In the genomic region with DNA sequence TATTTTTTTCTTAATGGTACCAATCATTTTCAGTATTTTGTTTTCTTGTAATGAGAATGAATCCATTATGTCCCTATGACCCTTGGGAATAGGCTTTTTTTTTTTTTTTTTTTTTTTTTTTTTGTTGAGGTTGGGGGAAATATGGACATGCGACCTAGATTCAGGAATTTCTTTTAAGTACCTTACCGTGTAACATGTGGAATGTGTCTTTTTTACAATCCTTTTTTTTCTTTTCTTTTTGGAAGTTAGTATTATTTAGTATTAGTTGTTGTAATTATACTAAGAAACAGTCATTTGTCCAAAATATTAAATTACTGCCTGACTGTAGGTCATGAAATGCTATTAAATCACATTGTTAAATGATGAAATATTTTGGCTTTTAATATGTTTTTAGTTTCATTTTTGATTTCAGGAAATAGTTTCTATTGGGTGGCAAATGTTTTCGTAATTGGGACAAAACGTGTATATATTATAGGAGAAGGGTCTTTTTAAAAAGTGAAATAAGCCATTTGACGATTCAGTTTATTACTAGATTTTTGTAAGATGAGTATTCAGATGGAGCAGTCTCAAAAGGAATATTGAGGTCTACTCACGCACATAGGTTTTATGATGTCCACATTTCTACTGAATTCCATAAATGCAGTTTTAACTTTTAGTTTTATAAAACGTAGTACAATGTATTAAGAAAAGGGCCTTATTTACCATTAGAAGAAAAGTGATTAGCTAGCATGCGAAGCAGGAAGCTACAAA, we compare ENCODE assay signal across 1 cellular context.
TF ChIP-seq lines count a peak whose summit lies in the region.

No MANE protein-coding gene starts in this region.

TF ChIP-seq in K562, 482 proteins besides CTCF, POLR2A, EP300 and RAD21 (continued from another document and continues in another):
- TF ChIP-seq, protein P1, sequence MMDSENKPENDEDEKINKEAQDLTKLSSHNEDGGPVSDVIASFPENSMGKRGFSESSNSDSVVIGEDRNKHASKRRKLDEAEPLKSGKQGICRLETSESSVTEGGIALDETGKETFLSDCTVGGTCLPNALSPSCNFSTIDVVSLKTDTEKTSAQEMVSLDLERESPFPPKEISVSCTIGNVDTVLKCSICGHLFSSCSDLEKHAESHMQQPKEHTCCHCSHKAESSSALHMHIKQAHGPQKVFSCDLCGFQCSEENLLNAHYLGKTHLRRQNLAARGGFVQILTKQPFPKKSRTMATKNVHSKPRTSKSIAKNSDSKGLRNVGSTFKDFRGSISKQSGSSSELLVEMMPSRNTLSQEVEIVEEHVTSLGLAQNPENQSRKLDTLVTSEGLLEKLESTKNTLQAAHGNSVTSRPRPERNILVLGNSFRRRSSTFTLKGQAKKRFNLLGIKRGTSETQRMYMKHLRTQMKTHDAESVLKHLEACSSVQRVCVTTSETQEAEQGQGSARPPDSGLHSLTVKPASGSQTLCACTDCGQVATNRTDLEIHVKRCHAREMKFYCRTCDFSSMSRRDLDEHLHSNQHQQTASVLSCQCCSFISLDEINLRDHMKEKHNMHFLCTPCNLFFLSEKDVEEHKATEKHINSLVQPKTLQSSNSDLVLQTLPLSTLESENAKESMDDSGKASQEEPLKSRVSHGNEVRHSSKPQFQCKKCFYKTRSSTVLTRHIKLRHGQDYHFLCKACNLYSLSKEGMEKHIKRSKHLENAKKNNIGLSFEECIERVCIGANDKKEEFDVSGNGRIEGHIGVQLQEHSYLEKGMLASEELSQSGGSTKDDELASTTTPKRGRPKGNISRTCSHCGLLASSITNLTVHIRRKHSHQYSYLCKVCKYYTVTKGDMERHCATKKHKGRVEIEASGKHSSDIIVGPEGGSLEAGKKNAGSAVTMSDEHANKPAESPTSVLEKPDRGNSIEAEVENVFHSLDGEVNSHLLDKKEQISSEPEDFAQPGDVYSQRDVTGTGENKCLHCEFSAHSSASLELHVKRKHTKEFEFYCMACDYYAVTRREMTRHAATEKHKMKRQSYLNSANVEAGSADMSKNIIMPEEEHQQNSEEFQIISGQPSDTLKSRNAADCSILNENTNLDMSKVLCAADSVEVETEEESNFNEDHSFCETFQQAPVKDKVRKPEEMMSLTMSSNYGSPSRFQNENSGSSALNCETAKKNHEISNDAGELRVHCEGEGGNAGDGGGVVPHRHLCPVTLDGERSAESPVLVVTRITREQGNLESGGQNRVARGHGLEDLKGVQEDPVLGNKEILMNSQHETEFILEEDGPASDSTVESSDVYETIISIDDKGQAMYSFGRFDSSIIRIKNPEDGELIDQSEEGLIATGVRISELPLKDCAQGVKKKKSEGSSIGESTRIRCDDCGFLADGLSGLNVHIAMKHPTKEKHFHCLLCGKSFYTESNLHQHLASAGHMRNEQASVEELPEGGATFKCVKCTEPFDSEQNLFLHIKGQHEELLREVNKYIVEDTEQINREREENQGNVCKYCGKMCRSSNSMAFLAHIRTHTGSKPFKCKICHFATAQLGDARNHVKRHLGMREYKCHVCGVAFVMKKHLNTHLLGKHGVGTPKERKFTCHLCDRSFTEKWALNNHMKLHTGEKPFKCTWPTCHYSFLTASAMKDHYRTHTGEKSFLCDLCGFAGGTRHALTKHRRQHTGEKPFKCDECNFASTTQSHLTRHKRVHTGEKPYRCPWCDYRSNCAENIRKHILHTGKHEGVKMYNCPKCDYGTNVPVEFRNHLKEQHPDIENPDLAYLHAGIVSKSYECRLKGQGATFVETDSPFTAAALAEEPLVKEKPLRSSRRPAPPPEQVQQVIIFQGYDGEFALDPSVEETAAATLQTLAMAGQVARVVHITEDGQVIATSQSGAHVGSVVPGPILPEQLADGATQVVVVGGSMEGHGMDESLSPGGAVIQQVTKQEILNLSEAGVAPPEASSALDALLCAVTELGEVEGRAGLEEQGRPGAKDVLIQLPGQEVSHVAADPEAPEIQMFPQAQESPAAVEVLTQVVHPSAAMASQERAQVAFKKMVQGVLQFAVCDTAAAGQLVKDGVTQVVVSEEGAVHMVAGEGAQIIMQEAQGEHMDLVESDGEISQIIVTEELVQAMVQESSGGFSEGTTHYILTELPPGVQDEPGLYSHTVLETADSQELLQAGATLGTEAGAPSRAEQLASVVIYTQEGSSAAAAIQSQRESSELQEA (IDR thresholded peaks at IDR 0.05; ENCODE audit: low read depth): no peak
- TF ChIP-seq ZNF384 (IDR thresholded peaks at IDR 0.05; ENCODE audit: low read depth, low read length): peak; percentile 75
- TF ChIP-seq SUPT5H (IDR thresholded peaks at IDR 0.05): no peak
- no peak for TF ChIP-seq TEAD4 (IDR thresholded peaks at IDR 0.05; ENCODE audit: low read length)
- no peak for TF ChIP-seq TEAD4 (CRISPR knock-in tag; IDR thresholded peaks at IDR 0.05; ENCODE audit: borderline replicate concordance)
- TF ChIP-seq, protein P2, sequence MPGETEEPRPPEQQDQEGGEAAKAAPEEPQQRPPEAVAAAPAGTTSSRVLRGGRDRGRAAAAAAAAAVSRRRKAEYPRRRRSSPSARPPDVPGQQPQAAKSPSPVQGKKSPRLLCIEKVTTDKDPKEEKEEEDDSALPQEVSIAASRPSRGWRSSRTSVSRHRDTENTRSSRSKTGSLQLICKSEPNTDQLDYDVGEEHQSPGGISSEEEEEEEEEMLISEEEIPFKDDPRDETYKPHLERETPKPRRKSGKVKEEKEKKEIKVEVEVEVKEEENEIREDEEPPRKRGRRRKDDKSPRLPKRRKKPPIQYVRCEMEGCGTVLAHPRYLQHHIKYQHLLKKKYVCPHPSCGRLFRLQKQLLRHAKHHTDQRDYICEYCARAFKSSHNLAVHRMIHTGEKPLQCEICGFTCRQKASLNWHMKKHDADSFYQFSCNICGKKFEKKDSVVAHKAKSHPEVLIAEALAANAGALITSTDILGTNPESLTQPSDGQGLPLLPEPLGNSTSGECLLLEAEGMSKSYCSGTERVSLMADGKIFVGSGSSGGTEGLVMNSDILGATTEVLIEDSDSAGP (CRISPR knock-in tag; IDR thresholded peaks at IDR 0.05): no peak
- TF ChIP-seq RBFOX2 (IDR thresholded peaks at IDR 0.05; ENCODE audit: low read depth, low read length): 0 out of 2 replicates have a peak, but pooled peaks have one; percentile 29
- TF ChIP-seq ZBED1 (IDR thresholded peaks at IDR 0.05): no peak
- TF ChIP-seq SMAD1 (IDR thresholded peaks at IDR 0.05; ENCODE audit: low read depth, low read length, partially characterized antibody): no peak
- TF ChIP-seq ZNF75A (CRISPR knock-in tag; IDR thresholded peaks at IDR 0.05): no peak
- peak; percentile 27; the same call in 1 of the 2 replicates for TF ChIP-seq ZNF507 (tag; conservative IDR thresholded peaks at IDR 0.05)
- no peak for TF ChIP-seq ZNF311 (CRISPR knock-in tag; IDR thresholded peaks at IDR 0.05)
- TF ChIP-seq RUNX1 (IDR thresholded peaks at IDR 0.05; ENCODE audit: low read depth): no peak
- TF ChIP-seq RFX1 (IDR thresholded peaks at IDR 0.05): no peak
- no peak for TF ChIP-seq POLR3G (IDR thresholded peaks at IDR 0.05; ENCODE audit: extremely low read depth, insufficient read length, insufficient replicate concordance)
- TF ChIP-seq, protein P3, sequence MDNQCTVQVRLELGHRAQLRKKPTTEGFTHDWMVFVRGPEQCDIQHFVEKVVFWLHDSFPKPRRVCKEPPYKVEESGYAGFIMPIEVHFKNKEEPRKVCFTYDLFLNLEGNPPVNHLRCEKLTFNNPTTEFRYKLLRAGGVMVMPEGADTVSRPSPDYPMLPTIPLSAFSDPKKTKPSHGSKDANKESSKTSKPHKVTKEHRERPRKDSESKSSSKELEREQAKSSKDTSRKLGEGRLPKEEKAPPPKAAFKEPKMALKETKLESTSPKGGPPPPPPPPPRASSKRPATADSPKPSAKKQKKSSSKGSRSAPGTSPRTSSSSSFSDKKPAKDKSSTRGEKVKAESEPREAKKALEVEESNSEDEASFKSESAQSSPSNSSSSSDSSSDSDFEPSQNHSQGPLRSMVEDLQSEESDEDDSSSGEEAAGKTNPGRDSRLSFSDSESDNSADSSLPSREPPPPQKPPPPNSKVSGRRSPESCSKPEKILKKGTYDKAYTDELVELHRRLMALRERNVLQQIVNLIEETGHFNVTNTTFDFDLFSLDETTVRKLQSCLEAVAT (IDR thresholded peaks at IDR 0.05): peak in 1 of 2 experiments; percentile 38; a peak in 1 of 4 replicates
- no peak for TF ChIP-seq ZKSCAN8 (CRISPR knock-in tag; IDR thresholded peaks at IDR 0.05)
- TF ChIP-seq BCOR (IDR thresholded peaks at IDR 0.05): no peak
- TF ChIP-seq, protein P4, sequence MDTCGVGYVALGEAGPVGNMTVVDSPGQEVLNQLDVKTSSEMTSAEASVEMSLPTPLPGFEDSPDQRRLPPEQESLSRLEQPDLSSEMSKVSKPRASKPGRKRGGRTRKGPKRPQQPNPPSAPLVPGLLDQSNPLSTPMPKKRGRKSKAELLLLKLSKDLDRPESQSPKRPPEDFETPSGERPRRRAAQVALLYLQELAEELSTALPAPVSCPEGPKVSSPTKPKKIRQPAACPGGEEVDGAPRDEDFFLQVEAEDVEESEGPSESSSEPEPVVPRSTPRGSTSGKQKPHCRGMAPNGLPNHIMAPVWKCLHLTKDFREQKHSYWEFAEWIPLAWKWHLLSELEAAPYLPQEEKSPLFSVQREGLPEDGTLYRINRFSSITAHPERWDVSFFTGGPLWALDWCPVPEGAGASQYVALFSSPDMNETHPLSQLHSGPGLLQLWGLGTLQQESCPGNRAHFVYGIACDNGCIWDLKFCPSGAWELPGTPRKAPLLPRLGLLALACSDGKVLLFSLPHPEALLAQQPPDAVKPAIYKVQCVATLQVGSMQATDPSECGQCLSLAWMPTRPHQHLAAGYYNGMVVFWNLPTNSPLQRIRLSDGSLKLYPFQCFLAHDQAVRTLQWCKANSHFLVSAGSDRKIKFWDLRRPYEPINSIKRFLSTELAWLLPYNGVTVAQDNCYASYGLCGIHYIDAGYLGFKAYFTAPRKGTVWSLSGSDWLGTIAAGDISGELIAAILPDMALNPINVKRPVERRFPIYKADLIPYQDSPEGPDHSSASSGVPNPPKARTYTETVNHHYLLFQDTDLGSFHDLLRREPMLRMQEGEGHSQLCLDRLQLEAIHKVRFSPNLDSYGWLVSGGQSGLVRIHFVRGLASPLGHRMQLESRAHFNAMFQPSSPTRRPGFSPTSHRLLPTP (IDR thresholded peaks at IDR 0.05; ENCODE audit: borderline replicate concordance, extremely low read depth, insufficient read length): no peak
- TF ChIP-seq, protein P5, sequence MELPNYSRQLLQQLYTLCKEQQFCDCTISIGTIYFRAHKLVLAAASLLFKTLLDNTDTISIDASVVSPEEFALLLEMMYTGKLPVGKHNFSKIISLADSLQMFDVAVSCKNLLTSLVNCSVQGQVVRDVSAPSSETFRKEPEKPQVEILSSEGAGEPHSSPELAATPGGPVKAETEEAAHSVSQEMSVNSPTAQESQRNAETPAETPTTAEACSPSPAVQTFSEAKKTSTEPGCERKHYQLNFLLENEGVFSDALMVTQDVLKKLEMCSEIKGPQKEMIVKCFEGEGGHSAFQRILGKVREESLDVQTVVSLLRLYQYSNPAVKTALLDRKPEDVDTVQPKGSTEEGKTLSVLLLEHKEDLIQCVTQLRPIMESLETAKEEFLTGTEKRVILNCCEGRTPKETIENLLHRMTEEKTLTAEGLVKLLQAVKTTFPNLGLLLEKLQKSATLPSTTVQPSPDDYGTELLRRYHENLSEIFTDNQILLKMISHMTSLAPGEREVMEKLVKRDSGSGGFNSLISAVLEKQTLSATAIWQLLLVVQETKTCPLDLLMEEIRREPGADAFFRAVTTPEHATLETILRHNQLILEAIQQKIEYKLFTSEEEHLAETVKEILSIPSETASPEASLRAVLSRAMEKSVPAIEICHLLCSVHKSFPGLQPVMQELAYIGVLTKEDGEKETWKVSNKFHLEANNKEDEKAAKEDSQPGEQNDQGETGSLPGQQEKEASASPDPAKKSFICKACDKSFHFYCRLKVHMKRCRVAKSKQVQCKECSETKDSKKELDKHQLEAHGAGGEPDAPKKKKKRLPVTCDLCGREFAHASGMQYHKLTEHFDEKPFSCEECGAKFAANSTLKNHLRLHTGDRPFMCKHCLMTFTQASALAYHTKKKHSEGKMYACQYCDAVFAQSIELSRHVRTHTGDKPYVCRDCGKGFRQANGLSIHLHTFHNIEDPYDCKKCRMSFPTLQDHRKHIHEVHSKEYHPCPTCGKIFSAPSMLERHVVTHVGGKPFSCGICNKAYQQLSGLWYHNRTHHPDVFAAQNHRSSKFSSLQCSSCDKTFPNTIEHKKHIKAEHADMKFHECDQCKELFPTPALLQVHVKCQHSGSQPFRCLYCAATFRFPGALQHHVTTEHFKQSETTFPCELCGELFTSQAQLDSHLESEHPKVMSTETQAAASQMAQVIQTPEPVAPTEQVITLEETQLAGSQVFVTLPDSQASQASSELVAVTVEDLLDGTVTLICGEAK (IDR thresholded peaks at IDR 0.05): peak; percentile 40; the same call in 1 of the 2 replicates
- TF ChIP-seq, protein P5 (CRISPR knock-in tag; IDR thresholded peaks at IDR 0.05): no peak
- TF ChIP-seq ZNF431 (CRISPR knock-in tag; IDR thresholded peaks at IDR 0.05): no peak
- TF ChIP-seq PHB2 (IDR thresholded peaks at IDR 0.05; ENCODE audit: low read depth): 0 out of 2 replicates have a peak, but pooled peaks have one; percentile 17
